ENCODE assay signal across 9 cellular contexts in the genomic region with DNA sequence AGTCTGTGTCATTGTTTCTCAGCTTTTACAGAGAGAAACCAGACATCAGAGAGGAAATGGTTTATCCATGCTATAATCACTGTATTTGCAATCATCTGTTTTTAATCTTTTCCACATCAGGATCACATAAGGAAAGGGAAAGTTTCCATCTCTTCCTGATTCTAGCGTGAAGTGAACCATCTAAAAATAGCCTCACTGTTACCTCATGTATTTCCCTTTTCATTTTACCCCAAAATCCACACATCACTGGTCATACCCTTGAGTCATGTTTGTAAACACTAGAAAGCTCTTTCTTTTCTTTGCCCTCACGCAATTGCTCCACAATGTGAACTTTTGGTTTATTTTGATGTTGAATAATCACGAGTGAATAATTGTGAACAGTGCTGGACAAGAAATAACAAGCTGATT.
DNase-seq lines count a peak whose midpoint lies in the region; ATAC-seq, FAIRE-seq and TF ChIP-seq lines count a peak whose summit lies in the region.
"Had no signal": no experiment of that assay in that cellular context is flagged by ENCODE, and none has a peak within 500 bp of the region (broad histone marks: within the 10 kb centered on the region; RNA-seq: fewer than 3 reads in every experiment).

No MANE protein-coding gene starts in this region.

- peaks cover 4% of the 10 kb centered on the region for H3K27me3 Mint-ChIP-seq in activated CD4-positive, alpha-beta T cell treated with anti-CD3 and anti-CD28 coated beads, Interleukin-2, amount 10 ng/mL, durations not matched to agents 7 days and 5 days

- peak; percentile 90 for FAIRE-seq in islet of Langerhans (lab: Jason Lieb, UNC)
- no peak for FAIRE-seq in H54 (lab: Jason Lieb, UNC)

- H3K4me3 Mint-ChIP-seq in activated CD4-positive, alpha-beta T cell treated with anti-CD3 and anti-CD28 coated beads, Interleukin-2, amount 10 ng/mL, durations not matched to agents 7 days and 5 days, result no peak overlapping the region
- H3K4me3 Mint-ChIP-seq: activated CD4-positive, alpha-beta T cell treated with anti-CD3 and anti-CD28 coated beads for 36 hours had no signal

- H3K27ac ChIP-seq in vagina, result peak overlapping the region; percentile 24

- H3K4me1 Mint-ChIP-seq in activated CD4-positive, alpha-beta T cell treated with anti-CD3 and anti-CD28 coated beads, Interleukin-2, amount 10 ng/mL, durations not matched to agents 7 days and 5 days, result no peaks in the 10 kb centered on the region
- H3K4me1 Mint-ChIP-seq: activated CD4-positive, alpha-beta T cell treated with anti-CD3 and anti-CD28 coated beads for 36 hours had no signal

- peaks cover 0 to 5% of the 10 kb centered on the region in 2 donors for H3K36me3 ChIP-seq in vagina

- no peak for ATAC-seq in HG03342 (IDR thresholded peaks at IDR 0.05; ENCODE audit: unreplicated experiment)
- ATAC-seq: activated CD4-positive, alpha-beta T cell treated with anti-CD3 and anti-CD28 coated beads for 36 hours had no signal

- CTCF ChIA-PET in activated CD4-positive, alpha-beta T cell treated with anti-CD3 and anti-CD28 coated beads, Interleukin-2, amount 10 ng/mL, durations not matched to agents 7 days and 5 days (lab: Charles Lee), result no interaction called here

- DNase-seq in HCEC 1CT (peak; percentile 98), amniotic stem cell (lab: John Stamatoyannopoulos, UW) (peak; percentile 95), vagina (ENCODE audit: extremely low spot score in 2 of 2) (no peak), H54 (ENCODE audit: insufficient read length, low spot score) (no peak)
- no peak for DNase-seq in activated CD4-positive, alpha-beta T cell treated with anti-CD3 and anti-CD28 coated beads, Interleukin-2, amount 10 ng/mL, durations not matched to agents 7 days and 5 days
- DNase-seq: activated CD4-positive, alpha-beta T cell treated with anti-CD3 and anti-CD28 coated beads for 36 hours; NCI-H1048 had no signal

- H3K4me1 ChIP-seq in vagina, result peaks cover 7% of the 10 kb centered on the region

- TF ChIP-seq POLR2A in vagina (IDR thresholded peaks at IDR 0.05) (no peak), H54 (IDR thresholded peaks at IDR 0.05; ENCODE audit: low read depth, low read length) (no peak)

- no peaks in the 10 kb centered on the region for H3K36me3 Mint-ChIP-seq in activated CD4-positive, alpha-beta T cell treated with anti-CD3 and anti-CD28 coated beads, Interleukin-2, amount 10 ng/mL, durations not matched to agents 7 days and 5 days (ENCODE audit: low read depth)

- POLR2A ChIA-PET in activated CD4-positive, alpha-beta T cell treated with anti-CD3 and anti-CD28 coated beads, Interleukin-2, amount 10 ng/mL, durations not matched to agents 7 days and 5 days (lab: Charles Lee), result no interaction called here

- H3K27ac Mint-ChIP-seq in activated CD4-positive, alpha-beta T cell treated with anti-CD3 and anti-CD28 coated beads, Interleukin-2, amount 10 ng/mL, durations not matched to agents 7 days and 5 days, result no peak overlapping the region
- H3K27ac Mint-ChIP-seq: activated CD4-positive, alpha-beta T cell treated with anti-CD3 and anti-CD28 coated beads for 36 hours had no signal

- no peaks in the 10 kb centered on the region for H3K27me3 ChIP-seq in vagina

- no peaks in the 10 kb centered on the region for H3K9me3 Mint-ChIP-seq in activated CD4-positive, alpha-beta T cell treated with anti-CD3 and anti-CD28 coated beads, Interleukin-2, amount 10 ng/mL, durations not matched to agents 7 days and 5 days

- intact Hi-C loops in vagina (cut with DNase I), result no loop called here

- H3K4me3 ChIP-seq in vagina, result no peak overlapping the region

- H3K9me3 ChIP-seq in vagina, result no peaks in the 10 kb centered on the region

- no peak for TF ChIP-seq CTCF in vagina (IDR thresholded peaks at IDR 0.05)

Comparison
In these comparisons a context has a peak if more than half of its experiments do, and no peak if none do; other contexts are left out.
1. DNase-seq: peak in HCEC 1CT (single experiment) and amniotic stem cell (single experiment); none in vagina (0 of 2), activated CD4-positive, alpha-beta T cell treated with anti-CD3 and anti-CD28 coated beads, Interleukin-2, amount 10 ng/mL, durations not matched to agents 7 days and 5 days (single experiment) and H54 (single experiment).